In the genomic region with DNA sequence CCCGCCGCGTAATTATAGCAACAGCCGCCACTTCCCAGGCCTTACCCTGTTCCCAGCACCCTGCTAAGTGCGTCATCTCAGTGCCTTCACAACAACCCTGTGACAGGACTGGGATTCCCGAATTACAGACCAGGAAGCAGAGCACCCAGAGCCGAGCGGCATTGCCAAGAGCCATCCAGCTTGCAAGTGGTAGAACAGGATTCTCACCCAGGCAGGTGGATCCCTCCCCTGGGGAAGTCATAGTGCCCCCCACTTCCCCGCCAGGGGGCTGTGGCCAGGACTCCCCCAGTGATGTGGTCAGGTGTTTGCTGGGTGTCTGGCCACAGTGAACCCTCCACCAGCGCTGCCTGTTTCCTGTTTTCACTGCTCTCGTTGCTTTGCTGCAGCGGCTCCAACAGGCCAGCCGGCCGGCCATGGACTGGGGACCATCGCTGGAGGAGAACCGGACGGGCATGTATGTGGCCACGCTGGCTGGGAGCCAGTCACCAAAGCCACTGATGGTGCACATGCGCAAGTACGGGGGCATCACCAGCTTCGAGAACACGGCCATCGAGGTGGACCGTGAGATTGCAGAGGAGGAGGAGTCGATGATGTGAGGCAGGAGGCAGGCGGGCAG, we compare ENCODE assay signal across 1 cellular context.
TF ChIP-seq lines count a peak whose summit lies in the region.

No MANE protein-coding gene starts in this region.

TF ChIP-seq in GM12878, 131 proteins besides CTCF, POLR2A, EP300 and RAD21:
- TF ChIP-seq BACH1 (IDR thresholded peaks at IDR 0.05; ENCODE audit: borderline replicate concordance) (no peak), GATAD2B (conservative IDR thresholded peaks at IDR 0.05; ENCODE audit: low read depth) (0 out of 2 replicates have a peak, but pooled peaks have one; percentile 23), JUNB (IDR thresholded peaks at IDR 0.05) (no peak), MTA2 (IDR thresholded peaks at IDR 0.05; ENCODE audit: low read depth) (peak; percentile 35; the same call in 1 of the 2 replicates), BHLHE40 (IDR thresholded peaks at IDR 0.05; ENCODE audit: borderline replicate concordance in 1 of 2, low read depth in 2 of 2, low read length in 1 of 2) (peak in 1 of 2 experiments; percentile 12; a peak in 1 of 4 replicates), YBX1 (IDR thresholded peaks at IDR 0.05) (no peak), SP1 (IDR thresholded peaks at IDR 0.05; ENCODE audit: low read depth, low read length) (no peak), TBL1XR1 (IDR thresholded peaks at IDR 0.05; ENCODE audit: low read depth, low read length) (no peak), PAX5 (IDR thresholded peaks at IDR 0.05; ENCODE audit: borderline replicate concordance, low read depth, low read length) (no peak), IKZF2 (IDR thresholded peaks at IDR 0.05) (peak in 1 of 2 experiments; percentile 29; a peak in 2 of 4 replicates), IKZF1 (conservative IDR thresholded peaks at IDR 0.05) (peak; percentile 68), MEF2B (IDR thresholded peaks at IDR 0.05; ENCODE audit: partially characterized antibody, poor library complexity, severe bottlenecking) (peak; percentile 65), CHD1 (IDR thresholded peaks at IDR 0.05; ENCODE audit: low read depth, low read length) (no peak), NR2F1 (conservative IDR thresholded peaks at IDR 0.05) (no peak; the same call in 1 of the 2 replicates), DPF2 (IDR thresholded peaks at IDR 0.05) (peak; percentile 45; the same call in 1 of the 2 replicates), SPI1 (IDR thresholded peaks at IDR 0.05; ENCODE audit: borderline replicate concordance, insufficient read depth, low read depth, low read length) (peak; percentile 38; the same call in 1 of the 2 replicates), JUND (IDR thresholded peaks at IDR 0.05; ENCODE audit: low read depth, low read length) (no peak), SIN3A (IDR thresholded peaks at IDR 0.05; ENCODE audit: low read depth, low read length) (no peak), KDM1A (IDR thresholded peaks at IDR 0.05; ENCODE audit: borderline replicate concordance) (no peak), RUNX3 (IDR thresholded peaks at IDR 0.05; ENCODE audit: low read length) (peak; percentile 39; the same call in 1 of the 2 replicates), CBFB (IDR thresholded peaks at IDR 0.05; ENCODE audit: low read depth) (no peak), SMAD5 (IDR thresholded peaks at IDR 0.05; ENCODE audit: low read depth) (no peak), HDAC2 (IDR thresholded peaks at IDR 0.05) (no peak), PML (IDR thresholded peaks at IDR 0.05; ENCODE audit: low read length) (no peak), BMI1 (IDR thresholded peaks at IDR 0.05; ENCODE audit: borderline replicate concordance) (no peak)
- TF ChIP-seq, protein P1, sequence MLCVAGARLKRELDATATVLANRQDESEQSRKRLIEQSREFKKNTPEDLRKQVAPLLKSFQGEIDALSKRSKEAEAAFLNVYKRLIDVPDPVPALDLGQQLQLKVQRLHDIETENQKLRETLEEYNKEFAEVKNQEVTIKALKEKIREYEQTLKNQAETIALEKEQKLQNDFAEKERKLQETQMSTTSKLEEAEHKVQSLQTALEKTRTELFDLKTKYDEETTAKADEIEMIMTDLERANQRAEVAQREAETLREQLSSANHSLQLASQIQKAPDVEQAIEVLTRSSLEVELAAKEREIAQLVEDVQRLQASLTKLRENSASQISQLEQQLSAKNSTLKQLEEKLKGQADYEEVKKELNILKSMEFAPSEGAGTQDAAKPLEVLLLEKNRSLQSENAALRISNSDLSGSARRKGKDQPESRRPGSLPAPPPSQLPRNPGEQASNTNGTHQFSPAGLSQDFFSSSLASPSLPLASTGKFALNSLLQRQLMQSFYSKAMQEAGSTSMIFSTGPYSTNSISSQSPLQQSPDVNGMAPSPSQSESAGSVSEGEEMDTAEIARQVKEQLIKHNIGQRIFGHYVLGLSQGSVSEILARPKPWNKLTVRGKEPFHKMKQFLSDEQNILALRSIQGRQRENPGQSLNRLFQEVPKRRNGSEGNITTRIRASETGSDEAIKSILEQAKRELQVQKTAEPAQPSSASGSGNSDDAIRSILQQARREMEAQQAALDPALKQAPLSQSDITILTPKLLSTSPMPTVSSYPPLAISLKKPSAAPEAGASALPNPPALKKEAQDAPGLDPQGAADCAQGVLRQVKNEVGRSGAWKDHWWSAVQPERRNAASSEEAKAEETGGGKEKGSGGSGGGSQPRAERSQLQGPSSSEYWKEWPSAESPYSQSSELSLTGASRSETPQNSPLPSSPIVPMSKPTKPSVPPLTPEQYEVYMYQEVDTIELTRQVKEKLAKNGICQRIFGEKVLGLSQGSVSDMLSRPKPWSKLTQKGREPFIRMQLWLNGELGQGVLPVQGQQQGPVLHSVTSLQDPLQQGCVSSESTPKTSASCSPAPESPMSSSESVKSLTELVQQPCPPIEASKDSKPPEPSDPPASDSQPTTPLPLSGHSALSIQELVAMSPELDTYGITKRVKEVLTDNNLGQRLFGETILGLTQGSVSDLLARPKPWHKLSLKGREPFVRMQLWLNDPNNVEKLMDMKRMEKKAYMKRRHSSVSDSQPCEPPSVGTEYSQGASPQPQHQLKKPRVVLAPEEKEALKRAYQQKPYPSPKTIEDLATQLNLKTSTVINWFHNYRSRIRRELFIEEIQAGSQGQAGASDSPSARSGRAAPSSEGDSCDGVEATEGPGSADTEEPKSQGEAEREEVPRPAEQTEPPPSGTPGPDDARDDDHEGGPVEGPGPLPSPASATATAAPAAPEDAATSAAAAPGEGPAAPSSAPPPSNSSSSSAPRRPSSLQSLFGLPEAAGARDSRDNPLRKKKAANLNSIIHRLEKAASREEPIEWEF (IDR thresholded peaks at IDR 0.05; ENCODE audit: insufficient replicate concordance, low read depth, low read length) = no peak
- TF ChIP-seq, protein P2, sequence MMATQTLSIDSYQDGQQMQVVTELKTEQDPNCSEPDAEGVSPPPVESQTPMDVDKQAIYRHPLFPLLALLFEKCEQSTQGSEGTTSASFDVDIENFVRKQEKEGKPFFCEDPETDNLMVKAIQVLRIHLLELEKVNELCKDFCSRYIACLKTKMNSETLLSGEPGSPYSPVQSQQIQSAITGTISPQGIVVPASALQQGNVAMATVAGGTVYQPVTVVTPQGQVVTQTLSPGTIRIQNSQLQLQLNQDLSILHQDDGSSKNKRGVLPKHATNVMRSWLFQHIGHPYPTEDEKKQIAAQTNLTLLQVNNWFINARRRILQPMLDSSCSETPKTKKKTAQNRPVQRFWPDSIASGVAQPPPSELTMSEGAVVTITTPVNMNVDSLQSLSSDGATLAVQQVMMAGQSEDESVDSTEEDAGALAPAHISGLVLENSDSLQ (IDR thresholded peaks at IDR 0.05) = no peak
- TF ChIP-seq, protein P3, sequence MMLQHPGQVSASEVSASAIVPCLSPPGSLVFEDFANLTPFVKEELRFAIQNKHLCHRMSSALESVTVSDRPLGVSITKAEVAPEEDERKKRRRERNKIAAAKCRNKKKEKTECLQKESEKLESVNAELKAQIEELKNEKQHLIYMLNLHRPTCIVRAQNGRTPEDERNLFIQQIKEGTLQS (IDR thresholded peaks at IDR 0.05; ENCODE audit: borderline replicate concordance, extremely low read depth, low read depth, low read length) = no peak
- TF ChIP-seq, protein P4, sequence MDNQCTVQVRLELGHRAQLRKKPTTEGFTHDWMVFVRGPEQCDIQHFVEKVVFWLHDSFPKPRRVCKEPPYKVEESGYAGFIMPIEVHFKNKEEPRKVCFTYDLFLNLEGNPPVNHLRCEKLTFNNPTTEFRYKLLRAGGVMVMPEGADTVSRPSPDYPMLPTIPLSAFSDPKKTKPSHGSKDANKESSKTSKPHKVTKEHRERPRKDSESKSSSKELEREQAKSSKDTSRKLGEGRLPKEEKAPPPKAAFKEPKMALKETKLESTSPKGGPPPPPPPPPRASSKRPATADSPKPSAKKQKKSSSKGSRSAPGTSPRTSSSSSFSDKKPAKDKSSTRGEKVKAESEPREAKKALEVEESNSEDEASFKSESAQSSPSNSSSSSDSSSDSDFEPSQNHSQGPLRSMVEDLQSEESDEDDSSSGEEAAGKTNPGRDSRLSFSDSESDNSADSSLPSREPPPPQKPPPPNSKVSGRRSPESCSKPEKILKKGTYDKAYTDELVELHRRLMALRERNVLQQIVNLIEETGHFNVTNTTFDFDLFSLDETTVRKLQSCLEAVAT (IDR thresholded peaks at IDR 0.05) = peak; percentile 66
- TF ChIP-seq, protein P5, sequence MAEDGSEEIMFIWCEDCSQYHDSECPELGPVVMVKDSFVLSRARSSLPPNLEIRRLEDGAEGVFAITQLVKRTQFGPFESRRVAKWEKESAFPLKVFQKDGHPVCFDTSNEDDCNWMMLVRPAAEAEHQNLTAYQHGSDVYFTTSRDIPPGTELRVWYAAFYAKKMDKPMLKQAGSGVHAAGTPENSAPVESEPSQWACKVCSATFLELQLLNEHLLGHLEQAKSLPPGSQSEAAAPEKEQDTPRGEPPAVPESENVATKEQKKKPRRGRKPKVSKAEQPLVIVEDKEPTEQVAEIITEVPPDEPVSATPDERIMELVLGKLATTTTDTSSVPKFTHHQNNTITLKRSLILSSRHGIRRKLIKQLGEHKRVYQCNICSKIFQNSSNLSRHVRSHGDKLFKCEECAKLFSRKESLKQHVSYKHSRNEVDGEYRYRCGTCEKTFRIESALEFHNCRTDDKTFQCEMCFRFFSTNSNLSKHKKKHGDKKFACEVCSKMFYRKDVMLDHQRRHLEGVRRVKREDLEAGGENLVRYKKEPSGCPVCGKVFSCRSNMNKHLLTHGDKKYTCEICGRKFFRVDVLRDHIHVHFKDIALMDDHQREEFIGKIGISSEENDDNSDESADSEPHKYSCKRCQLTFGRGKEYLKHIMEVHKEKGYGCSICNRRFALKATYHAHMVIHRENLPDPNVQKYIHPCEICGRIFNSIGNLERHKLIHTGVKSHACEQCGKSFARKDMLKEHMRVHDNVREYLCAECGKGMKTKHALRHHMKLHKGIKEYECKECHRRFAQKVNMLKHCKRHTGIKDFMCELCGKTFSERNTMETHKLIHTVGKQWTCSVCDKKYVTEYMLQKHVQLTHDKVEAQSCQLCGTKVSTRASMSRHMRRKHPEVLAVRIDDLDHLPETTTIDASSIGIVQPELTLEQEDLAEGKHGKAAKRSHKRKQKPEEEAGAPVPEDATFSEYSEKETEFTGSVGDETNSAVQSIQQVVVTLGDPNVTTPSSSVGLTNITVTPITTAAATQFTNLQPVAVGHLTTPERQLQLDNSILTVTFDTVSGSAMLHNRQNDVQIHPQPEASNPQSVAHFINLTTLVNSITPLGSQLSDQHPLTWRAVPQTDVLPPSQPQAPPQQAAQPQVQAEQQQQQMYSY (CRISPR knock-in tag; IDR thresholded peaks at IDR 0.05) = no peak
- TF ChIP-seq, protein P6, sequence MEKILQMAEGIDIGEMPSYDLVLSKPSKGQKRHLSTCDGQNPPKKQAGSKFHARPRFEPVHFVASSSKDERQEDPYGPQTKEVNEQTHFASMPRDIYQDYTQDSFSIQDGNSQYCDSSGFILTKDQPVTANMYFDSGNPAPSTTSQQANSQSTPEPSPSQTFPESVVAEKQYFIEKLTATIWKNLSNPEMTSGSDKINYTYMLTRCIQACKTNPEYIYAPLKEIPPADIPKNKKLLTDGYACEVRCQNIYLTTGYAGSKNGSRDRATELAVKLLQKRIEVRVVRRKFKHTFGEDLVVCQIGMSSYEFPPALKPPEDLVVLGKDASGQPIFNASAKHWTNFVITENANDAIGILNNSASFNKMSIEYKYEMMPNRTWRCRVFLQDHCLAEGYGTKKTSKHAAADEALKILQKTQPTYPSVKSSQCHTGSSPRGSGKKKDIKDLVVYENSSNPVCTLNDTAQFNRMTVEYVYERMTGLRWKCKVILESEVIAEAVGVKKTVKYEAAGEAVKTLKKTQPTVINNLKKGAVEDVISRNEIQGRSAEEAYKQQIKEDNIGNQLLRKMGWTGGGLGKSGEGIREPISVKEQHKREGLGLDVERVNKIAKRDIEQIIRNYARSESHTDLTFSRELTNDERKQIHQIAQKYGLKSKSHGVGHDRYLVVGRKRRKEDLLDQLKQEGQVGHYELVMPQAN (conservative IDR thresholded peaks at IDR 0.05) = no peak
- TF ChIP-seq, protein P7, sequence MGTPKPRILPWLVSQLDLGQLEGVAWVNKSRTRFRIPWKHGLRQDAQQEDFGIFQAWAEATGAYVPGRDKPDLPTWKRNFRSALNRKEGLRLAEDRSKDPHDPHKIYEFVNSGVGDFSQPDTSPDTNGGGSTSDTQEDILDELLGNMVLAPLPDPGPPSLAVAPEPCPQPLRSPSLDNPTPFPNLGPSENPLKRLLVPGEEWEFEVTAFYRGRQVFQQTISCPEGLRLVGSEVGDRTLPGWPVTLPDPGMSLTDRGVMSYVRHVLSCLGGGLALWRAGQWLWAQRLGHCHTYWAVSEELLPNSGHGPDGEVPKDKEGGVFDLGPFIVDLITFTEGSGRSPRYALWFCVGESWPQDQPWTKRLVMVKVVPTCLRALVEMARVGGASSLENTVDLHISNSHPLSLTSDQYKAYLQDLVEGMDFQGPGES (IDR thresholded peaks at IDR 0.05) = no peak
